Comparison of ENCODE assay signal across 12 cellular contexts in genomic region chr6:7241709-7242645, GRCh38.
DNase-seq lines count a peak whose midpoint lies in the region; ATAC-seq and TF ChIP-seq lines count a peak whose summit lies in the region.
"Had no signal": no experiment of that assay in that cellular context is flagged by ENCODE, and none has a peak within 500 bp of the region (broad histone marks: within the 10 kb centered on the region; RNA-seq: fewer than 3 reads in every experiment).

No MANE protein-coding gene starts in this region.

- no peak overlapping the region for H3K27ac ChIP-seq in CD8-positive, alpha-beta T cell (ENCODE audit: low read depth, low read length)

- CTCF ChIA-PET in CD8-positive, alpha-beta T cell (lab: Charles Lee): interaction anchor here (1.8 to 7.0 kb wide), 4 partner anchors 9 to 566 kb away, joined by 7 to 51 read pairs (median 39); no protein-coding TSS in a partner anchor

- H3K4me3 Mint-ChIP-seq in CD8-positive, alpha-beta T cell: no peak overlapping the region
- H3K4me3 Mint-ChIP-seq in endothelial cell (ENCODE audit: unreplicated experiment) (no peak overlapping the region), neural crest cell (no peak overlapping the region)
- H3K4me3 Mint-ChIP-seq: natural killer cell treated with Interleukin-12 subunit alpha and Interleukin-12 subunit beta and Interleukin-15 and Interleukin-18, amount 100 ng/mL, for 72 hours had no signal

- no peak overlapping the region for H3K4me3 ChIP-seq in CD8-positive, alpha-beta T cell (ENCODE audit: low read depth, low read length)

- DNase-seq in CD8-positive, alpha-beta T cell: no peak
- DNase-seq in LoVo (ENCODE audit: low spot score) (peak; percentile 61), endothelial cell (ENCODE audit: low spot score) (no peak), neural crest cell (ENCODE audit: low read depth, low spot score) (no peak), SHP77 treated with DMSO at 0.1 percent for 48 hours (lab: John Stamatoyannopoulos, UW) (no peak)
- no peak for DNase-seq in central memory CD4-positive, alpha-beta T cell
- DNase-seq: Kasumi-1; stimulated activated naive CD8-positive, alpha-beta T cell treated with anti-CD3 and anti-CD28 coated beads, Interleukin-15, Interleukin-2, amounts not matched to agents 100 U/mL and 50 U/mL, for 24 hours; T-helper 1 cell had no signal

- no peaks in the 10 kb centered on the region for H3K27me3 Mint-ChIP-seq in CD8-positive, alpha-beta T cell (ENCODE audit: low read depth)
- H3K27me3 Mint-ChIP-seq in endothelial cell (ENCODE audit: unreplicated experiment) (peaks cover 4% of the 10 kb centered on the region), neural crest cell (ENCODE audit: low read depth) (no peaks in the 10 kb centered on the region)
- H3K27me3 Mint-ChIP-seq: natural killer cell treated with Interleukin-12 subunit alpha and Interleukin-12 subunit beta and Interleukin-15 and Interleukin-18, amount 100 ng/mL, for 72 hours had no signal

- intact Hi-C loops in CD8-positive, alpha-beta T cell (cut with DNase I, micrococcal nuclease): loop anchor here (2.0 to 10.0 kb wide), 7 partner anchors 135 to 685 kb away; partner anchors contain the start of gene RREB1 (in 1 of the 2)

- no peaks in the 10 kb centered on the region for H3K9me3 ChIP-seq in CD8-positive, alpha-beta T cell (ENCODE audit: low read length)

- no peaks in the 10 kb centered on the region for H3K9me3 Mint-ChIP-seq in CD8-positive, alpha-beta T cell
- H3K9me3 Mint-ChIP-seq in endothelial cell (ENCODE audit: unreplicated experiment) (no peaks in the 10 kb centered on the region), neural crest cell (no peaks in the 10 kb centered on the region)
- H3K9me3 Mint-ChIP-seq: natural killer cell treated with Interleukin-12 subunit alpha and Interleukin-12 subunit beta and Interleukin-15 and Interleukin-18, amount 100 ng/mL, for 72 hours had no signal

- peaks cover 9% of the 10 kb centered on the region for H3K36me3 ChIP-seq in CD8-positive, alpha-beta T cell (ENCODE audit: insufficient read depth, low read length)

- H3K27me3 ChIP-seq in CD8-positive, alpha-beta T cell (ENCODE audit: insufficient read depth, low read length): no peaks in the 10 kb centered on the region

- H3K4me1 ChIP-seq in CD8-positive, alpha-beta T cell (ENCODE audit: insufficient read depth, low read length): no peaks in the 10 kb centered on the region

- no peak for TF ChIP-seq CTCF in CD8-positive, alpha-beta T cell (IDR thresholded peaks at IDR 0.05)
- TF ChIP-seq CTCF in endothelial cell (IDR thresholded peaks at IDR 0.05; ENCODE audit: unreplicated experiment) (no peak), neural crest cell (conservative IDR thresholded peaks at IDR 0.05) (no peak)

- ATAC-seq in CD8-positive, alpha-beta T cell: no peak
- ATAC-seq in HG03135 (IDR thresholded peaks at IDR 0.05; ENCODE audit: unreplicated experiment) (no peak), HG02885 (IDR thresholded peaks at IDR 0.05; ENCODE audit: poor library complexity, unreplicated experiment) (no peak)
- ATAC-seq: natural killer cell treated with Interleukin-12 subunit alpha and Interleukin-12 subunit beta and Interleukin-15 and Interleukin-18, amount 100 ng/mL, for 72 hours; stimulated activated naive CD8-positive, alpha-beta T cell treated with anti-CD3 and anti-CD28 coated beads, Interleukin-15, Interleukin-2, amounts not matched to agents 100 U/mL and 50 U/mL, for 24 hours had no signal

- POLR2A ChIA-PET in CD8-positive, alpha-beta T cell (lab: Charles Lee): no interaction called here

- H3K27ac Mint-ChIP-seq in CD8-positive, alpha-beta T cell: peak overlapping the region; percentile 81
- H3K27ac Mint-ChIP-seq in endothelial cell (ENCODE audit: unreplicated experiment) (peak overlapping the region; percentile 4), neural crest cell (ENCODE audit: unreplicated experiment) (peak overlapping the region; percentile 22)

- H3K4me1 Mint-ChIP-seq in CD8-positive, alpha-beta T cell (ENCODE audit: low read depth): peaks cover 15% of the 10 kb centered on the region
- H3K4me1 Mint-ChIP-seq in endothelial cell (ENCODE audit: unreplicated experiment) (peaks cover 13% of the 10 kb centered on the region), neural crest cell (peaks cover 26% of the 10 kb centered on the region)

- peaks cover 56% of the 10 kb centered on the region for H3K36me3 Mint-ChIP-seq in CD8-positive, alpha-beta T cell
- H3K36me3 Mint-ChIP-seq in endothelial cell (ENCODE audit: low read depth, unreplicated experiment): peaks cover 14% of the 10 kb centered on the region
- H3K36me3 Mint-ChIP-seq in neural crest cell (ENCODE audit: low read depth): no peaks in the 10 kb centered on the region
- H3K36me3 Mint-ChIP-seq: natural killer cell treated with Interleukin-12 subunit alpha and Interleukin-12 subunit beta and Interleukin-15 and Interleukin-18, amount 100 ng/mL, for 72 hours had no signal

Comparison
In these comparisons a context has a peak if more than half of its experiments do, and no peak if none do; other contexts are left out.
1. H3K27ac Mint-ChIP-seq: peak in every context shown above with its lines; median percentile 81 in CD8-positive, alpha-beta T cell; 22 in neural crest cell; 4 in endothelial cell.